Comparison of ENCODE assay signal across 1 cellular context in the genomic region with DNA sequence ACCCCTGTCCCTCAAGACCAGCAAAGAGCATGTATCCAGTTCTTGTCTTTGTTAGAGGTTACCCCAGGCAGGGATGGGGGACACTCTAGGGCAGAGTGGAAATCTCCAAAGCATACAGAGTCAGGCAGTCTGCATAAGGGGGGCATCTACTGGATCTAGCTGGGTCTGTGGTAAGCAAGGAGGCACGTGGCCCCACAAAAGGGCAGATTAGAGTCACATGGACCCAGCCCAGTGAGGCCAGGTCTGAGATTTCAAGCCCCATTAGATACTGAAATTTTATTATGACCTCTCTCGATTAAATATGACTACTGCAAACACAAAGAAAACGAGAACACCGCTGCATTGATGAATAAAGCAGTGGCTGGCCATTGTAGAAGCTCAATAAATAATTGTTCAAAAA.
TF ChIP-seq lines count a peak whose summit lies in the region.

No MANE protein-coding gene starts in this region.

TF ChIP-seq in HepG2, 621 proteins besides CTCF, POLR2A, EP300 and RAD21:
- TF ChIP-seq, protein P1, sequence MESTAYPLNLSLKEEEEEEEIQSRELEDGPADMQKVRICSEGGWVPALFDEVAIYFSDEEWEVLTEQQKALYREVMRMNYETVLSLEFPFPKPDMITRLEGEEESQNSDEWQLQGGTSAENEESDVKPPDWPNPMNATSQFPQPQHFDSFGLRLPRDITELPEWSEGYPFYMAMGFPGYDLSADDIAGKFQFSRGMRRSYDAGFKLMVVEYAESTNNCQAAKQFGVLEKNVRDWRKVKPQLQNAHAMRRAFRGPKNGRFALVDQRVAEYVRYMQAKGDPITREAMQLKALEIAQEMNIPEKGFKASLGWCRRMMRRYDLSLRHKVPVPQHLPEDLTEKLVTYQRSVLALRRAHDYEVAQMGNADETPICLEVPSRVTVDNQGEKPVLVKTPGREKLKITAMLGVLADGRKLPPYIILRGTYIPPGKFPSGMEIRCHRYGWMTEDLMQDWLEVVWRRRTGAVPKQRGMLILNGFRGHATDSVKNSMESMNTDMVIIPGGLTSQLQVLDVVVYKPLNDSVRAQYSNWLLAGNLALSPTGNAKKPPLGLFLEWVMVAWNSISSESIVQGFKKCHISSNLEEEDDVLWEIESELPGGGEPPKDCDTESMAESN (CRISPR knock-in tag; conservative IDR thresholded peaks at IDR 0.05): no peak
- TF ChIP-seq, protein P2, sequence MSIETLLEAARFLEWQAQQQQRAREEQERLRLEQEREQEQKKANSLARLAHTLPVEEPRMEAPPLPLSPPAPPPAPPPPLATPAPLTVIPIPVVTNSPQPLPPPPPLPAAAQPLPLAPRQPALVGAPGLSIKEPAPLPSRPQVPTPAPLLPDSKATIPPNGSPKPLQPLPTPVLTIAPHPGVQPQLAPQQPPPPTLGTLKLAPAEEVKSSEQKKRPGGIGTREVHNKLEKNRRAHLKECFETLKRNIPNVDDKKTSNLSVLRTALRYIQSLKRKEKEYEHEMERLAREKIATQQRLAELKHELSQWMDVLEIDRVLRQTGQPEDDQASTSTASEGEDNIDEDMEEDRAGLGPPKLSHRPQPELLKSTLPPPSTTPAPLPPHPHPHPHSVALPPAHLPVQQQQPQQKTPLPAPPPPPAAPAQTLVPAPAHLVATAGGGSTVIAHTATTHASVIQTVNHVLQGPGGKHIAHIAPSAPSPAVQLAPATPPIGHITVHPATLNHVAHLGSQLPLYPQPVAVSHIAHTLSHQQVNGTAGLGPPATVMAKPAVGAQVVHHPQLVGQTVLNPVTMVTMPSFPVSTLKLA (IDR thresholded peaks at IDR 0.05): peak; percentile 96
TF ChIP-seq in HepG2: peak in this region for 1.
